ENCODE assay signal across 1 cellular context in the genomic region with DNA sequence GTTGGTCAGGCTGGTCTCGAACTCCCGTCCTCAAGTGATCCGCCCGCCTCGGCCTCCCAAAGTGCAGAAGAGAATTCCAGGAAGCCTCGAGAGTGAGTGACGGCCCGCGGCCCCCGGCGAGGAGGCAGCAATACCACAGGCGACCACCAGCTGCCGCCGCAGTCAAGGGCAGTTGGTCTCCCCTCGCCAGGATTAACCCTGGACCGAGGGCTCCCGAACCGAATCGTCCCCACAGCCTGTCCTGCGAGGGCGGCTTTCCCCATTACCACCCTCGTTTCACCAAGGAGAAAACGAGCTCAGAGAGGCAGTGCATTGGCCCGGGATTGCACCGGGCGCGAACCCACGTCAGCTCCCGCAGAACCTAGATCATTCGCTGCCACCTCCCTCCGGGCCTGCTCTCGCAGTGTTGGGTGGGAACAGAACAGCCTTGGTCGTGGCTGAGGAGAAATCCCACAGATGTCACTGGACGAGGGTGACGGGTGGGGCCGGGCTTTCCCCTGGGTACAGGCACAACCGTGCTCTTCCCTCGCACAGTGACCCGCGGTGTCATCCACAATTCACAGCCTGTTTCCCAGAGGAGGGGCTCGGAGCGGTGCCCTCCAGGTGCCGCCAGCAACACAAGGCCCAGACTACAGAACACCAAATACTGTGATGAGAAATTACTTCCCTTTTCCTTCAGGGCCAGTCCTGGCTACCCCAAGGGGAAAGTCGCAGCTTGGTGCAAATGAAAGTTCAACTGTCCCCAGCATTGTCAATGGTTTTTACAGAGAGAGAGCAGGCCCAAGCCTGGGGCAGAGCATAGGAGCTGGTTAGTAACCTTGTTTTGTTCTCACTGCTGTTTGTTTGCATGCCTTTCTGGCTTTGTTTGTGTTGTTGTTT.
TF ChIP-seq lines count a peak whose summit lies in the region.

No MANE protein-coding gene starts in this region.

TF ChIP-seq in GM23338, 12 proteins besides CTCF, POLR2A, EP300 and RAD21:
- TF ChIP-seq REST (IDR thresholded peaks at IDR 0.05; ENCODE audit: unreplicated experiment) (no peak), ETS1 (IDR thresholded peaks at IDR 0.05) (no peak), EZH2phosphoT487 (IDR thresholded peaks at IDR 0.05; ENCODE audit: unreplicated experiment) (no peak), JUNB (IDR thresholded peaks at IDR 0.05; ENCODE audit: unreplicated experiment) (no peak), NANOG (IDR thresholded peaks at IDR 0.05; ENCODE audit: borderline replicate concordance) (no peak), CREB1 (CRISPR knock-in tag; IDR thresholded peaks at IDR 0.05; ENCODE audit: low read depth) (no peak), STAT1 (IDR thresholded peaks at IDR 0.05; ENCODE audit: unreplicated experiment) (no peak), ZNF331 (CRISPR knock-in tag; IDR thresholded peaks at IDR 0.05; ENCODE audit: low read depth) (no peak), ZNF114 (CRISPR knock-in tag; IDR thresholded peaks at IDR 0.05) (no peak), EZH2 (IDR thresholded peaks at IDR 0.05; ENCODE audit: low read depth, unreplicated experiment) (no peak), POLR2AphosphoS5 (IDR thresholded peaks at IDR 0.05; ENCODE audit: low read depth) (no peak)
- TF ChIP-seq, protein P1, sequence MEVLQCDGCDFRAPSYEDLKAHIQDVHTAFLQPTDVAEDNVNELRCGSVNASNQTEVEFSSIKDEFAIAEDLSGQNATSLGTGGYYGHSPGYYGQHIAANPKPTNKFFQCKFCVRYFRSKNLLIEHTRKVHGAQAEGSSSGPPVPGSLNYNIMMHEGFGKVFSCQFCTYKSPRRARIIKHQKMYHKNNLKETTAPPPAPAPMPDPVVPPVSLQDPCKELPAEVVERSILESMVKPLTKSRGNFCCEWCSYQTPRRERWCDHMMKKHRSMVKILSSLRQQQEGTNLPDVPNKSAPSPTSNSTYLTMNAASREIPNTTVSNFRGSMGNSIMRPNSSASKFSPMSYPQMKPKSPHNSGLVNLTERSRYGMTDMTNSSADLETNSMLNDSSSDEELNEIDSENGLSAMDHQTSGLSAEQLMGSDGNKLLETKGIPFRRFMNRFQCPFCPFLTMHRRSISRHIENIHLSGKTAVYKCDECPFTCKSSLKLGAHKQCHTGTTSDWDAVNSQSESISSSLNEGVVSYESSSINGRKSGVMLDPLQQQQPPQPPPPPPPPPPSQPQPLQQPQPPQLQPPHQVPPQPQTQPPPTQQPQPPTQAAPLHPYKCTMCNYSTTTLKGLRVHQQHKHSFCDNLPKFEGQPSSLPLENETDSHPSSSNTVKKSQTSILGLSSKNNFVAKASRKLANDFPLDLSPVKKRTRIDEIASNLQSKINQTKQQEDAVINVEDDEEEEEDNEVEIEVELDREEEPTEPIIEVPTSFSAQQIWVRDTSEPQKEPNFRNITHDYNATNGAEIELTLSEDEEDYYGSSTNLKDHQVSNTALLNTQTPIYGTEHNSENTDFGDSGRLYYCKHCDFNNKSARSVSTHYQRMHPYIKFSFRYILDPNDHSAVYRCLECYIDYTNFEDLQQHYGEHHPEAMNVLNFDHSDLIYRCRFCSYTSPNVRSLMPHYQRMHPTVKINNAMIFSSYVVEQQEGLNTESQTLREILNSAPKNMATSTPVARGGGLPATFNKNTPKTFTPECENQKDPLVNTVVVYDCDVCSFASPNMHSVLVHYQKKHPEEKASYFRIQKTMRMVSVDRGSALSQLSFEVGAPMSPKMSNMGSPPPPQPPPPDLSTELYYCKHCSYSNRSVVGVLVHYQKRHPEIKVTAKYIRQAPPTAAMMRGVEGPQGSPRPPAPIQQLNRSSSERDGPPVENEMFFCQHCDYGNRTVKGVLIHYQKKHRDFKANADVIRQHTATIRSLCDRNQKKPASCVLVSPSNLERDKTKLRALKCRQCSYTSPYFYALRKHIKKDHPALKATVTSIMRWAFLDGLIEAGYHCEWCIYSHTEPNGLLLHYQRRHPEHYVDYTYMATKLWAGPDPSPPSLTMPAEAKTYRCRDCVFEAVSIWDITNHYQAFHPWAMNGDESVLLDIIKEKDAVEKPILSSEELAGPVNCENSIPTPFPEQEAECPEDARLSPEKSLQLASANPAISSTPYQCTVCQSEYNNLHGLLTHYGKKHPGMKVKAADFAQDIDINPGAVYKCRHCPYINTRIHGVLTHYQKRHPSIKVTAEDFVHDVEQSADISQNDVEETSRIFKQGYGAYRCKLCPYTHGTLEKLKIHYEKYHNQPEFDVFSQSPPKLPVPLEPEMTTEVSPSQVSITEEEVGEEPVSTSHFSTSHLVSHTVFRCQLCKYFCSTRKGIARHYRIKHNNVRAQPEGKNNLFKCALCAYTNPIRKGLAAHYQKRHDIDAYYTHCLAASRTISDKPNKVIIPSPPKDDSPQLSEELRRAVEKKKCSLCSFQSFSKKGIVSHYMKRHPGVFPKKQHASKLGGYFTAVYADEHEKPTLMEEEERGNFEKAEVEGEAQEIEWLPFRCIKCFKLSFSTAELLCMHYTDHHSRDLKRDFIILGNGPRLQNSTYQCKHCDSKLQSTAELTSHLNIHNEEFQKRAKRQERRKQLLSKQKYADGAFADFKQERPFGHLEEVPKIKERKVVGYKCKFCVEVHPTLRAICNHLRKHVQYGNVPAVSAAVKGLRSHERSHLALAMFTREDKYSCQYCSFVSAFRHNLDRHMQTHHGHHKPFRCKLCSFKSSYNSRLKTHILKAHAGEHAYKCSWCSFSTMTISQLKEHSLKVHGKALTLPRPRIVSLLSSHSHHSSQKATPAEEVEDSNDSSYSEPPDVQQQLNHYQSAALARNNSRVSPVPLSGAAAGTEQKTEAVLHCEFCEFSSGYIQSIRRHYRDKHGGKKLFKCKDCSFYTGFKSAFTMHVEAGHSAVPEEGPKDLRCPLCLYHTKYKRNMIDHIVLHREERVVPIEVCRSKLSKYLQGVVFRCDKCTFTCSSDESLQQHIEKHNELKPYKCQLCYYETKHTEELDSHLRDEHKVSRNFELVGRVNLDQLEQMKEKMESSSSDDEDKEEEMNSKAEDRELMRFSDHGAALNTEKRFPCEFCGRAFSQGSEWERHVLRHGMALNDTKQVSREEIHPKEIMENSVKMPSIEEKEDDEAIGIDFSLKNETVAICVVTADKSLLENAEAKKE (CRISPR knock-in tag; IDR thresholded peaks at IDR 0.05): no peak
